ENCODE assay signal across 21 cellular contexts in the genomic region with DNA sequence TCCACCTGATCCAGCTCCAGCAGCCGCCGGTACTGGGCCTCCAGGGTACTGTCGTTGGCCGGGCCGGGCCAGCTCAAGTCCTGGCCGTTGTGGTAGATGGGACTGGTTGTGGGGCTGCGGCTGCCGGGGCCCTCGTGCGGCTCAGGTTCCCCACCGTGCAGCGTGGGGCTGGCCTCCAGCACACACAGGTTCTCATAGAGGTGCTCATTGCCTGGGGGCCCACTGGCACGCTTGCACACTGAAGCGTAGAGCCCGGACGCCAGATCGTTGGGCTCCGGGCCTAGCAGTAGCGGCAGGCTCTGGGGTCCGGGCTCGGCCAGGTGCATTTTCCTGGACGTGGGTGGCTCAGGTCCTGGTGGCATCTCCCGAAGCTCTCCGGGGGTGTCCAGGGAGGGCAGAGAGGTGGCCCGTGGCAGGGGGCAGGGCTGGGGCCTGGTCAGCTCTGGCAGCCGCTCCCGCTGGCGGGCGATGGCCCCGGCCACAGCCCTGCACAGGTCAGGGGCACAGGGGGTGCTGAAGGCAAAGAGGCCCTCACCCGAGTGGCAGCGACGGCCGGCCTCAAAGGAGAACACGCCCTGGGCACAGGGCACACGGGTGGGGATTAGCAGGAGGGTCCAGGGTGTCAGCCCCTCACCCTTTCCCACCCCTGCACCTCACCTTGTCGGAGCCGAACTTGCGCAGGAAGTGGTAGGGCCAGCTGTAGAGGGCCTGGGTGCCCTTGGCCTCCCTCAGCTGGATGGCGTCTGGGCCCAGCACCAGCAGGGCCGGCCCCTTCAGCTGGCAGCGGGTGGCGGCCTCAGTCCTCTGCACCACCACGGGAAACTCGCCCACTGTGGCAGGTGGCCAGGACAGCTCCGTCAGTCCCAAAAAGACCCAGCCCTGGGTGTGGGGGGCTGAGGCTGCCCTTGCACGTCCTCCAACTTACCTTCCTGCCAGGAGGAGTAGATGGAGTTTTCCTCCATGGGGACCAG. TPM values are rescaled to one million over a fixed set of nuclear protein-coding genes. Genes with fewer than 3 reads are reported as not detected.
DNase-seq lines count a peak whose midpoint lies in the region.
"Had no signal": no experiment of that assay in that cellular context is flagged by ENCODE, and none has a peak within 500 bp of the region (broad histone marks: within the 10 kb centered on the region; RNA-seq: fewer than 3 reads in every experiment).

No MANE protein-coding gene starts in this region.

- H2AK5ac ChIP-seq in neuronal stem cell (ENCODE audit: low read depth, low read length) = peak overlapping the region; percentile 2

- H2BK120ac ChIP-seq in neuronal stem cell (ENCODE audit: low read depth, low read length) = peak overlapping the region; percentile 47

- H2AFZ ChIP-seq in Karpas-422 (ENCODE audit: low read length) = no peak overlapping the region
- H2AFZ ChIP-seq in neuronal stem cell (ENCODE audit: low read length) = peak overlapping the region; percentile 52

- WGBS in neuronal stem cell (ENCODE audit: extremely low coverage in 2 of 2, insufficient read length in 2 of 2, insufficient replicate concordance in 1 of 2), 2 donors = no CpG with 5 or more reads among the region's 47 CpGs

- H3K36me3 ChIP-seq in BLaER1 treated with 17β-estradiol and CSF1 and Interleukin-3, amounts not matched to agents 10 nM and 100 nM = peaks cover 49 to 62% (median 56%) of the 10 kb centered on the region in 11 experiments
- H3K36me3 ChIP-seq in Karpas-422 (ENCODE audit: insufficient read depth, low read length) = peaks cover 17% of the 10 kb centered on the region
- H3K36me3 ChIP-seq in neuronal stem cell (replicated peaks in 1 of 2; ENCODE audit: control insufficient read depth in 2 of 2, insufficient read depth in 2 of 2, low read length in 2 of 2) = peaks cover 0 to 2% of the 10 kb centered on the region in 2 donors
- H3K36me3 ChIP-seq: BE2C, HAP-1, Peyer's patch, SJCRH30 had no signal

- peak overlapping the region; percentile 94 to 100 (median 99) for H3K4me2 ChIP-seq in BLaER1 treated with 17β-estradiol and CSF1 and Interleukin-3, amounts not matched to agents 10 nM and 100 nM
- H3K4me2 ChIP-seq in Karpas-422 (ENCODE audit: low read depth, low read length, poor library complexity, severe bottlenecking) = no peak overlapping the region
- H3K4me2 ChIP-seq in neuronal stem cell (ENCODE audit: insufficient read depth, low read length, poor library complexity, severe bottlenecking) = no peak overlapping the region
- H3K4me2 ChIP-seq: A549 had no signal

- no peaks in the 10 kb centered on the region for H3K9me2 ChIP-seq in Karpas-422 (replicated peaks; ENCODE audit: insufficient read depth, low read length)

- DNase-seq in Karpas-422 (no peak), neuronal stem cell (ENCODE audit: low spot score) (no peak), NAMALWA (ENCODE audit: low spot score) (no peak)
- no peak for DNase-seq in activated CD4-positive, CD25-positive, alpha-beta regulatory T cell (lab: John Stamatoyannopoulos, UW)
- DNase-seq: BE2C; CD4-positive, alpha-beta T cell; COR-L47; DMS79; KG1; NCI-H1105; NCI-H146; NCI-H2029; NCI-H2227 treated with DMSO at 0.1 percent for 48 hours; NCI-H510A treated with DMSO at 0.1 percent for 48 hours; NCI-H748 treated with DMSO at 0.1 percent for 48 hours; Peyer's patch; SJCRH30 had no signal

- no peak overlapping the region for H4K8ac ChIP-seq in neuronal stem cell (ENCODE audit: low read depth, low read length)

- no peak overlapping the region for H4K91ac ChIP-seq in neuronal stem cell (ENCODE audit: low read depth, low read length, poor library complexity)

- H2BK15ac ChIP-seq in neuronal stem cell (ENCODE audit: low read length) = peak overlapping the region; percentile 64

- peak overlapping the region; percentile 73 for H3K23ac ChIP-seq in neuronal stem cell (ENCODE audit: low read depth, low read length, poor library complexity)

- peak overlapping the region in 10 of 11 experiments; percentile 12 to 66 (median 44); a peak in 17 of 22 replicates for H3K9ac ChIP-seq in BLaER1 treated with 17β-estradiol and CSF1 and Interleukin-3, amounts not matched to agents 10 nM and 100 nM
- no peak overlapping the region for H3K9ac ChIP-seq in Karpas-422 (ENCODE audit: low read length)
- H3K9ac ChIP-seq in neuronal stem cell (ENCODE audit: low read depth, low read length, poor library complexity) = no peak overlapping the region

- peak overlapping the region; percentile 41 for H2BK12ac ChIP-seq in neuronal stem cell (ENCODE audit: low read length)

- H3K9me3 ChIP-seq in BLaER1 treated with 17β-estradiol and CSF1 and Interleukin-3, amounts not matched to agents 10 nM and 100 nM (replicated peaks in 1 of 11) = no peaks in the 10 kb centered on the region
- H3K9me3 ChIP-seq in Karpas-422 (ENCODE audit: low read length) = no peaks in the 10 kb centered on the region
- H3K9me3 ChIP-seq in neuronal stem cell (replicated peaks in 1 of 2; ENCODE audit: control insufficient read depth in 2 of 2, insufficient read depth in 1 of 2, low read depth in 1 of 2, low read length in 2 of 2) = no peaks in the 10 kb centered on the region
- H3K9me3 ChIP-seq: A549, BE2C, HAP-1, Peyer's patch, SJCRH30 had no signal

- peaks cover 21% of the 10 kb centered on the region for H3K79me2 ChIP-seq in Karpas-422 (ENCODE audit: low read length)

- H3K18ac ChIP-seq in neuronal stem cell (ENCODE audit: low read length) = no peak overlapping the region

- H3K27ac ChIP-seq in BLaER1 treated with 17β-estradiol and CSF1 and Interleukin-3, amounts not matched to agents 10 nM and 100 nM = peak overlapping the region in 5 of 11 experiments; percentile 18 to 61 (median 49); a peak in 9 of 22 replicates
- H3K27ac ChIP-seq in Karpas-422 (ENCODE audit: low read length) = peak overlapping the region; percentile 29; the same call in 1 of the 2 replicates
- no peak overlapping the region for H3K27ac ChIP-seq in neuronal stem cell (replicated peaks; ENCODE audit: low read length)
- H3K27ac ChIP-seq: A549, HL-60, Peyer's patch, SJCRH30 had no signal

- peaks cover 71 to 89% (median 83%) of the 10 kb centered on the region in 10 experiments for H3K4me1 ChIP-seq in BLaER1 treated with 17β-estradiol and CSF1 and Interleukin-3, amounts not matched to agents 10 nM and 100 nM
- H3K4me1 ChIP-seq in Karpas-422 (ENCODE audit: low read length) (peaks cover 73% of the 10 kb centered on the region), neuronal stem cell (ENCODE audit: control insufficient read depth in 2 of 2, insufficient read depth in 1 of 2, low read depth in 1 of 2, low read length in 2 of 2) (peaks cover 12 to 35% of the 10 kb centered on the region in 2 donors)
- H3K4me1 ChIP-seq: HAP-1 had no signal

- peak overlapping the region; percentile 56 for H3K14ac ChIP-seq in neuronal stem cell (ENCODE audit: low read length)

- H3K27me3 ChIP-seq in BLaER1 treated with 17β-estradiol and CSF1 and Interleukin-3, amounts not matched to agents 10 nM and 100 nM = peaks cover 0 to 13% (median 0%) of the 10 kb centered on the region in 11 experiments; a peak in 2 of 22 replicates
- no peaks in the 10 kb centered on the region for H3K27me3 ChIP-seq in Karpas-422 (ENCODE audit: low read length)
- peaks cover 0 to 3% (median 0%) of the 10 kb centered on the region in 3 experiments for H3K27me3 ChIP-seq in neuronal stem cell (ENCODE audit: control insufficient read depth in 3 of 3, insufficient read depth in 3 of 3, low read depth in 1 of 3, low read length in 3 of 3)
- H3K27me3 ChIP-seq: BE2C, Peyer's patch, SJCRH30 had no signal

- peak overlapping the region in 1 of 10 experiments; percentile 24; a peak in 1 of 20 replicates for H3K4me3 ChIP-seq in BLaER1 treated with 17β-estradiol and CSF1 and Interleukin-3, amounts not matched to agents 10 nM and 100 nM
- H3K4me3 ChIP-seq in Karpas-422 (ENCODE audit: low read length) (no peak overlapping the region), neuronal stem cell (ENCODE audit: low read length in 2 of 2) (no peak overlapping the region)
- H3K4me3 ChIP-seq: A549, HAP-1, Peyer's patch, SJCRH30 had no signal

- H2BK5ac ChIP-seq in neuronal stem cell (ENCODE audit: low read length) = peak overlapping the region; percentile 75

- H3K4ac ChIP-seq in neuronal stem cell (ENCODE audit: low read length) = no peak overlapping the region

- H3K79me1 ChIP-seq in neuronal stem cell (ENCODE audit: low read depth, low read length) = peaks cover 5% of the 10 kb centered on the region

- H4K20me1 ChIP-seq in BLaER1 treated with 17β-estradiol and CSF1 and Interleukin-3, amounts not matched to agents 10 nM and 100 nM = peaks cover 58 to 93% (median 67%) of the 10 kb centered on the region in 11 experiments
- H4K20me1 ChIP-seq in Karpas-422 (ENCODE audit: insufficient read depth, low read depth, low read length) = no peaks in the 10 kb centered on the region

RNA-seq across cellular contexts. Expression of a gene that starts 5.3 kb away (rescaled TPM):
- total RNA-seq in Karpas-422 (2014; rRNA removed; shearing (Covaris generic); ENCODE audit: low replicate concordance) = 138 and 188 TPM in 2 replicates
- 1.2 TPM for polyA plus RNA-seq in neuronal stem cell (2013, experiment 1 of 2)
- polyA plus RNA-seq in neuronal stem cell (2013, experiment 2 of 2) = 1.2 TPM

RNA-seq across cellular contexts. Expression of a gene that starts 7.0 kb away (rescaled TPM):
- total RNA-seq in Karpas-422 (2014; rRNA removed; shearing (Covaris generic); ENCODE audit: low replicate concordance) = 53.6 and 138 TPM in 2 replicates
- 206 TPM for polyA plus RNA-seq in neuronal stem cell (2013, experiment 1 of 2)
- 193 TPM for polyA plus RNA-seq in neuronal stem cell (2013, experiment 2 of 2)

RNA-seq across cellular contexts. Expression of a gene that starts 12.4 kb away (rescaled TPM):
- 104 and 195 TPM in 2 replicates for total RNA-seq in Karpas-422 (2014; rRNA removed; shearing (Covaris generic); ENCODE audit: low replicate concordance)
- 67.4 TPM for polyA plus RNA-seq in neuronal stem cell (2013, experiment 1 of 2)
- 68.2 TPM for polyA plus RNA-seq in neuronal stem cell (2013, experiment 2 of 2)

RNA-seq across cellular contexts. Expression of a gene that starts 30.9 kb away (rescaled TPM):
- 29.1 and 72.7 TPM in 2 replicates for total RNA-seq in Karpas-422 (2014; rRNA removed; shearing (Covaris generic); ENCODE audit: low replicate concordance)
- 205 TPM for polyA plus RNA-seq in neuronal stem cell (2013, experiment 1 of 2)
- polyA plus RNA-seq in neuronal stem cell (2013, experiment 2 of 2) = 197 TPM

RNA-seq across cellular contexts. Expression of a gene that starts 50.0 kb away (rescaled TPM):
- total RNA-seq in Karpas-422 (2014; rRNA removed; shearing (Covaris generic); ENCODE audit: low replicate concordance) = 48.3 and 59.6 TPM in 2 replicates
- 58.6 TPM for polyA plus RNA-seq in neuronal stem cell (2013, experiment 1 of 2)
- 63.2 TPM for polyA plus RNA-seq in neuronal stem cell (2013, experiment 2 of 2)

Comparison
In these comparisons a context has a peak if more than half of its experiments do, and no peak if none do; other contexts are left out.
1. H3K4me2 ChIP-seq: peak in BLaER1 treated with 17β-estradiol and CSF1 and Interleukin-3, amounts not matched to agents 10 nM and 100 nM (11 of 11); none in Karpas-422 (single experiment) and neuronal stem cell (single experiment).
2. H3K9ac ChIP-seq: peak in BLaER1 treated with 17β-estradiol and CSF1 and Interleukin-3, amounts not matched to agents 10 nM and 100 nM (10 of 11); none in Karpas-422 (single experiment) and neuronal stem cell (single experiment).